In the genomic region with DNA sequence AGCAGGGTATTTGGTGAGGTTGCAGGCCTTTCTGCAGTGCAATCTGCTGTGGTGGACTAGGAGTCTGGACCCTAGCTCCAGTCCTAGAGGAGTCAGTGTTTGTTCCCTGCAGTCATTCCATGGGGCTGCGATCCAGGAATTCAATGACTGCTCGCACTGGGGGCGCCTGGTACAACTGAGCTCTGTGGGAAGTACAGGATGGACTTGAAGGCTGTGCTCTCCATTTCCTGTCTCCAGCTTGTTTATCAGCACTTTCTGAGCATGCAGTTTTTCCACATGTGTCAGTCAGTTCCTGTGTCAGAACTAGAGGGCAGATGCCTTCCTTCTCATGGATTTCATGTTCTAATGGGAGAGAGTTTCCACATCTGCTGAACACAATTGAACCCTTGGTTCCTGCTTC, we compare ENCODE assay signal across 9 cellular contexts. TPM values are rescaled to one million over a fixed set of nuclear protein-coding genes. Genes with fewer than 3 reads are reported as not detected.
A peak's percentile ranks its signal among the peaks of the same experiment; 100 is the strongest.
DNase-seq lines count a peak whose midpoint lies in the region; ATAC-seq and TF ChIP-seq lines count a peak whose summit lies in the region.
"Had no signal": no experiment of that assay in that cellular context is flagged by ENCODE, and none has a peak within 500 bp of the region (broad histone marks: within the 10 kb centered on the region; RNA-seq: fewer than 3 reads in every experiment).

No MANE protein-coding gene starts in this region.

- DNase-seq in EH (ENCODE audit: low read depth) (peak; percentile 95), left ventricle myocardium inferior (peak; percentile 27), psoas muscle (no peak), DMS53 treated with DMSO at 0.1 percent for 48 hours (lab: John Stamatoyannopoulos, UW; ENCODE audit: unreplicated experiment) (no peak), GM13976 (ENCODE audit: low spot score) (no peak)
- DNase-seq in activated naive CD8-positive, alpha-beta T cell treated with anti-CD3 and anti-CD28 coated beads, Interleukin-2, amount 50 U/mL, for 24 hours: no peak
- DNase-seq in CD4-positive, alpha-beta T cell: no peak
- DNase-seq: activated T-cell treated with anti-CD3 and anti-CD28 coated beads, Interleukin-2, amount 50 U/mL, for 1 hour had no signal

- in situ Hi-C loops in GM13976 (cut with MboI; ENCODE audit: low sequenced_read_pairs, unreplicated experiment): no loop called here

- H3K27me3 ChIP-seq in left ventricle myocardium inferior (ENCODE audit: low read depth) (no peaks in the 10 kb centered on the region), psoas muscle (ENCODE audit: insufficient read depth in 3 of 3, low read length in 2 of 3) (no peaks in the 10 kb centered on the region)
- no peaks in the 10 kb centered on the region for H3K27me3 ChIP-seq in CD4-positive, alpha-beta T cell (ENCODE audit: control insufficient read depth, insufficient read depth, low read length)

- no peak overlapping the region for H3K4me3 Mint-ChIP-seq in activated naive CD8-positive, alpha-beta T cell treated with anti-CD3 and anti-CD28 coated beads, Interleukin-2, amount 50 U/mL, for 24 hours
- no peak overlapping the region for H3K4me3 Mint-ChIP-seq in CD4-positive, alpha-beta T cell

- H3K4me3 ChIP-seq in left ventricle myocardium inferior: no peak overlapping the region
- H3K4me3 ChIP-seq in psoas muscle: no peak overlapping the region

- WGBS in psoas muscle, 3 donors: 52 to 72% (median 60%) methylated on average over 3 of the region's 3 CpGs

- peaks cover 16% of the 10 kb centered on the region for H3K36me3 Mint-ChIP-seq in activated naive CD8-positive, alpha-beta T cell treated with anti-CD3 and anti-CD28 coated beads, Interleukin-2, amount 50 U/mL, for 24 hours (ENCODE audit: low read depth)
- H3K36me3 Mint-ChIP-seq in CD4-positive, alpha-beta T cell (ENCODE audit: low read depth): peaks cover 41% of the 10 kb centered on the region

- intact Hi-C loops in left ventricle myocardium inferior (cut with micrococcal nuclease): no loop called here
- intact Hi-C loops in psoas muscle (cut with DNase I): loop anchor here in 1 of 2 donors (5.0 kb wide), 1 partner anchor 50 kb away; no protein-coding TSS in a partner anchor
- intact Hi-C loops in CD4-positive, alpha-beta T cell (cut with DNase I, micrococcal nuclease): no loop called here

- peaks cover 7% of the 10 kb centered on the region for H3K36me3 ChIP-seq in left ventricle myocardium inferior
- peaks cover 3 to 29% of the 10 kb centered on the region in 2 donors for H3K36me3 ChIP-seq in psoas muscle (ENCODE audit: insufficient read depth in 1 of 2, low read depth in 1 of 2)

- no peak for ATAC-seq in activated naive CD8-positive, alpha-beta T cell treated with anti-CD3 and anti-CD28 coated beads, Interleukin-2, amount 50 U/mL, for 24 hours
- peak in 2 of 4 donors; percentile 33 to 61 for ATAC-seq in psoas muscle
- ATAC-seq in HG03457 (IDR thresholded peaks at IDR 0.05; ENCODE audit: unreplicated experiment): no peak
- no peak for ATAC-seq in CD4-positive, alpha-beta T cell (ENCODE audit: poor library complexity)

- CTCF ChIA-PET in CD4-positive, alpha-beta T cell (lab: Charles Lee): no interaction called here

- H3K27me3 Mint-ChIP-seq in activated naive CD8-positive, alpha-beta T cell treated with anti-CD3 and anti-CD28 coated beads, Interleukin-2, amount 50 U/mL, for 24 hours: no peaks in the 10 kb centered on the region
- H3K27me3 Mint-ChIP-seq in CD4-positive, alpha-beta T cell: no peaks in the 10 kb centered on the region

- H3K9me3 ChIP-seq in left ventricle myocardium inferior (replicated peaks) (no peaks in the 10 kb centered on the region), psoas muscle (no peaks in the 10 kb centered on the region)
- no peaks in the 10 kb centered on the region for H3K9me3 ChIP-seq in CD4-positive, alpha-beta T cell (ENCODE audit: control insufficient read depth, low read length)

- H3K4me1 ChIP-seq in left ventricle myocardium inferior: peaks cover 58% of the 10 kb centered on the region
- peaks cover 7% of the 10 kb centered on the region for H3K4me1 ChIP-seq in psoas muscle

- no peak for TF ChIP-seq CTCF in left ventricle myocardium inferior (IDR thresholded peaks at IDR 0.05; ENCODE audit: borderline replicate concordance)
- TF ChIP-seq CTCF in psoas muscle (IDR thresholded peaks at IDR 0.05): no peak
- no peak for TF ChIP-seq CTCF in CD4-positive, alpha-beta T cell (IDR thresholded peaks at IDR 0.05)
- no peak for TF ChIP-seq CTCF in GM13976 (IDR thresholded peaks at IDR 0.05; ENCODE audit: borderline replicate concordance, control extremely low read depth, extremely low read depth, insufficient read depth, missing control alignments)

- H3K27ac ChIP-seq in left ventricle myocardium inferior (replicated peaks) (peak overlapping the region; percentile 72), psoas muscle (peak overlapping the region; percentile 42)
- H3K27ac ChIP-seq in CD4-positive, alpha-beta T cell (ENCODE audit: low read depth, low read length): no peak overlapping the region

- H3K9me3 Mint-ChIP-seq in activated naive CD8-positive, alpha-beta T cell treated with anti-CD3 and anti-CD28 coated beads, Interleukin-2, amount 50 U/mL, for 24 hours: no peaks in the 10 kb centered on the region
- no peaks in the 10 kb centered on the region for H3K9me3 Mint-ChIP-seq in CD4-positive, alpha-beta T cell

- H3K4me1 Mint-ChIP-seq in activated naive CD8-positive, alpha-beta T cell treated with anti-CD3 and anti-CD28 coated beads, Interleukin-2, amount 50 U/mL, for 24 hours: peaks cover 7% of the 10 kb centered on the region
- H3K4me1 Mint-ChIP-seq in CD4-positive, alpha-beta T cell (ENCODE audit: low read depth): no peaks in the 10 kb centered on the region

- H3K27ac Mint-ChIP-seq in activated naive CD8-positive, alpha-beta T cell treated with anti-CD3 and anti-CD28 coated beads, Interleukin-2, amount 50 U/mL, for 24 hours: peak overlapping the region; percentile 37
- H3K27ac Mint-ChIP-seq in CD4-positive, alpha-beta T cell: no peak overlapping the region

- POLR2A ChIA-PET in CD4-positive, alpha-beta T cell (lab: Charles Lee): interaction anchor here (0.9 kb wide), 1 partner anchor 32 kb away, joined by 3 read pairs; no protein-coding TSS in a partner anchor

RNA-seq across cellular contexts. Expression of a gene that starts 46.7 kb away (rescaled TPM):
- total RNA-seq in left ventricle myocardium inferior (195 TPM), psoas muscle (100 to 1,000 TPM; 105 to 158 (median 128) TPM)
- polyA plus RNA-seq in psoas muscle: 100 to 1,000 TPM; 116 to 137 (median 131) TPM
- 10 to 100 TPM; 31.1 to 31.5 TPM for total RNA-seq in CD4-positive, alpha-beta T cell

RNA-seq across cellular contexts. Expression of a gene that starts 54.3 kb away (rescaled TPM):
- total RNA-seq in left ventricle myocardium inferior: 9.2 TPM
- total RNA-seq in psoas muscle: 10 to 100 TPM; 15.5 to 17.5 (median 16.5) TPM
- 10 to 100 TPM in 1 of 3 donors, 1 to 10 TPM in 2; 3.4 to 14.7 (median 8.6) TPM for polyA plus RNA-seq in psoas muscle
- total RNA-seq in CD4-positive, alpha-beta T cell: 10 to 100 TPM; 12.5 to 14.8 TPM

Comparison
In these comparisons a context has a peak if more than half of its experiments do, and no peak if none do; other contexts are left out.
1. DNase-seq: peak in EH (single experiment) and left ventricle myocardium inferior (single experiment); none in activated naive CD8-positive, alpha-beta T cell treated with anti-CD3 and anti-CD28 coated beads, Interleukin-2, amount 50 U/mL, for 24 hours (single experiment), psoas muscle (0 of 2), CD4-positive, alpha-beta T cell (0 of 10), DMS53 treated with DMSO at 0.1 percent for 48 hours (single experiment) and GM13976 (single experiment).